ENCODE assay signal across 16 cellular contexts in genomic region chr2:218991674-218992168, GRCh38. TPM values are rescaled to one million over a fixed set of nuclear protein-coding genes. Genes with fewer than 3 reads are reported as not detected.
DNase-seq lines count a peak whose midpoint lies in the region; ATAC-seq, FAIRE-seq and TF ChIP-seq lines count a peak whose summit lies in the region.
"Had no signal": no experiment of that assay in that cellular context is flagged by ENCODE, and none has a peak within 500 bp of the region (broad histone marks: within the 10 kb centered on the region; RNA-seq: fewer than 3 reads in every experiment).

No MANE protein-coding gene starts in this region.

- dilution Hi-C loops in keratinocyte (cut with MboI; ENCODE audit: extremely low pct_ligation_motif_present, low sequenced_read_pairs): no loop called here

- H3K9ac ChIP-seq in K562 (ENCODE audit: insufficient read depth in 1 of 2, low read depth in 2 of 2, low read length in 2 of 2) (no peak overlapping the region), keratinocyte (ENCODE audit: control insufficient read depth, extremely low read depth, insufficient read depth, low read length) (no peak overlapping the region)
- H3K9ac ChIP-seq: BLaER1 treated with 17β-estradiol and CSF1 and Interleukin-3, amounts not matched to agents 10 nM and 100 nM had no signal

- H3K4me1 ChIP-seq in K562 (replicated peaks in 1 of 2; ENCODE audit: control insufficient read depth in 2 of 2, insufficient read depth in 2 of 2, low read length in 2 of 2) (peaks cover 2 to 24% of the 10 kb centered on the region in 2 experiments; a peak in 3 of 5 replicates), keratinocyte (ENCODE audit: control insufficient read depth, extremely low read depth, insufficient read depth, low read length) (peaks cover 8% of the 10 kb centered on the region)

- FAIRE-seq in K562 (lab: Jason Lieb, UNC) (no peak), keratinocyte (lab: Jason Lieb, UNC) (peak; percentile 34)

- no peaks in the 10 kb centered on the region for H3K79me2 ChIP-seq in K562 (ENCODE audit: control insufficient read depth, insufficient read depth, low read length)
- H3K79me2 ChIP-seq in keratinocyte (ENCODE audit: control insufficient read depth, insufficient read depth, low read length): no peaks in the 10 kb centered on the region

- H3K9me3 ChIP-seq in K562 (replicated peaks; ENCODE audit: control insufficient read depth, insufficient read depth, low read depth, low read length) (no peaks in the 10 kb centered on the region), keratinocyte (ENCODE audit: control insufficient read depth, low read depth, low read length) (no peaks in the 10 kb centered on the region)
- H3K9me3 ChIP-seq: BLaER1 treated with 17β-estradiol and CSF1 and Interleukin-3, amounts not matched to agents 10 nM and 100 nM; SJSA1; stomach had no signal

- H3K27ac Mint-ChIP-seq in HFFc6 (no peak overlapping the region), Calu3 (ENCODE audit: unreplicated experiment) (no peak overlapping the region)
- no peak overlapping the region for H3K27ac Mint-ChIP-seq in activated CD8-positive, alpha-beta T cell treated with anti-CD3 and anti-CD28 coated beads, Interleukin-2, amount 10 ng/mL, durations not matched to agents 7 days and 5 days

- WGBS in K562 (ENCODE audit: insufficient coverage, low coverage, missing lambda C conversion rate): 3% methylated on average over 13 of the region's 13 CpGs

- BruUV-seq in K562 (replicated peaks; lab: Mats Ljungman, UMichigan) (no TSS peak), Calu3 (replicated peaks; lab: Mats Ljungman, UMichigan) (no TSS peak)

- H3K4me3 ChIP-seq in AG10803 (ENCODE audit: low read length): no peak overlapping the region
- no peak overlapping the region for H3K4me3 ChIP-seq in K562
- H3K4me3 ChIP-seq in keratinocyte (ENCODE audit: control insufficient read depth in 2 of 3, extremely low read depth in 1 of 3, insufficient read depth in 2 of 3, low read depth in 1 of 3, low read length in 3 of 3): no peak overlapping the region
- H3K4me3 ChIP-seq: BLaER1 treated with 17β-estradiol and CSF1 and Interleukin-3, amounts not matched to agents 10 nM and 100 nM; SJSA1; stomach had no signal

- H3K27ac ChIP-seq in K562 (ENCODE audit: extremely low read depth, low read depth, low read length) (no peak overlapping the region), keratinocyte (ENCODE audit: control insufficient read depth, insufficient read depth, low read length) (no peak overlapping the region)
- H3K27ac ChIP-seq: BLaER1 treated with 17β-estradiol and CSF1 and Interleukin-3, amounts not matched to agents 10 nM and 100 nM; SJSA1; stomach; WERI-Rb-1 had no signal

- POLR2A ChIA-PET in K562 (lab: Yijun Ruan, JAX): interaction anchor here (0.7 to 0.9 kb wide), 2 partner anchors 14 to 15 kb away, joined by 3 read pairs; no protein-coding TSS in a partner anchor
- POLR2A ChIA-PET in activated CD8-positive, alpha-beta T cell treated with anti-CD3 and anti-CD28 coated beads, Interleukin-2, amount 10 ng/mL, durations not matched to agents 7 days and 5 days (lab: Charles Lee): no interaction called here

- TF ChIP-seq POLR2A in K562 (conservative IDR thresholded peaks at IDR 0.05): no peak

- H3K36me3 Mint-ChIP-seq in HFFc6 (ENCODE audit: low read depth): no peaks in the 10 kb centered on the region; the same call in 1 of the 2 replicates
- H3K36me3 Mint-ChIP-seq in Calu3 (ENCODE audit: insufficient read depth, unreplicated experiment): peaks cover 5% of the 10 kb centered on the region
- no peaks in the 10 kb centered on the region for H3K36me3 Mint-ChIP-seq in activated CD8-positive, alpha-beta T cell treated with anti-CD3 and anti-CD28 coated beads, Interleukin-2, amount 10 ng/mL, durations not matched to agents 7 days and 5 days (ENCODE audit: low read depth)

- H3K9me1 ChIP-seq in K562 (ENCODE audit: control insufficient read depth, insufficient read depth, low read length) (no peaks in the 10 kb centered on the region), keratinocyte (ENCODE audit: control insufficient read depth, extremely low read depth, insufficient read depth, low read length) (no peaks in the 10 kb centered on the region)

- H3K27me3 Mint-ChIP-seq in HFFc6 (ENCODE audit: insufficient read depth): peaks cover 67% of the 10 kb centered on the region
- peaks cover 99% of the 10 kb centered on the region for H3K27me3 Mint-ChIP-seq in Calu3 (ENCODE audit: unreplicated experiment)
- H3K27me3 Mint-ChIP-seq in activated CD8-positive, alpha-beta T cell treated with anti-CD3 and anti-CD28 coated beads, Interleukin-2, amount 10 ng/mL, durations not matched to agents 7 days and 5 days (ENCODE audit: low read depth): peaks cover 89% of the 10 kb centered on the region

- no peaks in the 10 kb centered on the region for H3K9me3 Mint-ChIP-seq in HFFc6
- no peaks in the 10 kb centered on the region for H3K9me3 Mint-ChIP-seq in Calu3 (ENCODE audit: low read depth, unreplicated experiment)
- no peaks in the 10 kb centered on the region for H3K9me3 Mint-ChIP-seq in activated CD8-positive, alpha-beta T cell treated with anti-CD3 and anti-CD28 coated beads, Interleukin-2, amount 10 ng/mL, durations not matched to agents 7 days and 5 days (ENCODE audit: insufficient read depth)

- H4K20me1 ChIP-seq in K562 (replicated peaks; ENCODE audit: control insufficient read depth, insufficient read depth, low read length) (no peaks in the 10 kb centered on the region), keratinocyte (ENCODE audit: control insufficient read depth, extremely low read depth, insufficient read depth, low read length) (no peaks in the 10 kb centered on the region)

- no peak for TF ChIP-seq RAD21 in K562 (CRISPR knock-in tag; conservative IDR thresholded peaks at IDR 0.05 in 1 of 2, IDR thresholded peaks at IDR 0.05 in 1 of 2)

- TF ChIP-seq CTCF in AG10803 (conservative IDR thresholded peaks at IDR 0.05; ENCODE audit: low read length) (no peak), HFFc6 (IDR thresholded peaks at IDR 0.05) (no peak), K562 (IDR thresholded peaks at IDR 0.05 in 2 of 3, conservative IDR thresholded peaks at IDR 0.05 in 1 of 3; ENCODE audit: insufficient read depth in 2 of 3, low read depth in 1 of 3, low read length in 3 of 3) (no peak), keratinocyte (optimal IDR thresholded peaks at IDR 0.05 in 1 of 3, IDR thresholded peaks at IDR 0.05 in 1 of 3, conservative IDR thresholded peaks at IDR 0.05 in 1 of 3; ENCODE audit: extremely low read depth in 1 of 3, insufficient read depth in 2 of 3, low read length in 3 of 3) (no peak), Calu3 (IDR thresholded peaks at IDR 0.05; ENCODE audit: unreplicated experiment) (no peak)

- no peak overlapping the region for H3K4me3 Mint-ChIP-seq in HFFc6
- H3K4me3 Mint-ChIP-seq in Calu3 (ENCODE audit: low read depth, unreplicated experiment): no peak overlapping the region
- no peak overlapping the region for H3K4me3 Mint-ChIP-seq in activated CD8-positive, alpha-beta T cell treated with anti-CD3 and anti-CD28 coated beads, Interleukin-2, amount 10 ng/mL, durations not matched to agents 7 days and 5 days

- ATAC-seq in K562: no peak
- no peak for ATAC-seq in activated CD8-positive, alpha-beta T cell treated with anti-CD3 and anti-CD28 coated beads, Interleukin-2, amount 10 ng/mL, durations not matched to agents 7 days and 5 days

- CTCF ChIA-PET in K562 (lab: Yijun Ruan, JAX; ENCODE audit: low intra/inter-chr PET ratio): no interaction called here
- CTCF ChIA-PET in Calu3 (lab: Charles Lee): no interaction called here
- CTCF ChIA-PET in activated CD8-positive, alpha-beta T cell treated with anti-CD3 and anti-CD28 coated beads, Interleukin-2, amount 10 ng/mL, durations not matched to agents 7 days and 5 days (lab: Charles Lee): interaction anchor here (1.2 to 2.4 kb wide), 2 partner anchors 11 to 38 kb away, joined by 4 to 7 read pairs; no protein-coding TSS in a partner anchor

- H3K4me1 Mint-ChIP-seq in HFFc6 (ENCODE audit: low read depth): peaks cover 8% of the 10 kb centered on the region; the same call in 1 of the 2 replicates
- H3K4me1 Mint-ChIP-seq in Calu3 (ENCODE audit: low read depth, unreplicated experiment): no peaks in the 10 kb centered on the region
- peaks cover 8% of the 10 kb centered on the region for H3K4me1 Mint-ChIP-seq in activated CD8-positive, alpha-beta T cell treated with anti-CD3 and anti-CD28 coated beads, Interleukin-2, amount 10 ng/mL, durations not matched to agents 7 days and 5 days (ENCODE audit: low read depth)

- H3K36me3 ChIP-seq in K562 (ENCODE audit: control insufficient read depth, insufficient read depth, low read length): no peaks in the 10 kb centered on the region
- H3K36me3 ChIP-seq in keratinocyte (ENCODE audit: control insufficient read depth in 2 of 2, extremely low read depth in 1 of 2, insufficient read depth in 2 of 2, low read length in 2 of 2): no peaks in the 10 kb centered on the region
- H3K36me3 ChIP-seq: BLaER1 treated with 17β-estradiol and CSF1 and Interleukin-3, amounts not matched to agents 10 nM and 100 nM; SJSA1; stomach; WERI-Rb-1 had no signal

- H3K27me3 ChIP-seq in K562 (ENCODE audit: control insufficient read depth in 2 of 2, insufficient read depth in 2 of 2, low read length in 2 of 2) (peaks cover 0 to 39% of the 10 kb centered on the region in 2 experiments; a peak in 3 of 5 replicates), keratinocyte (ENCODE audit: control insufficient read depth, extremely low read depth, insufficient read depth, low read length) (peaks cover 97% of the 10 kb centered on the region)

- intact Hi-C loops in K562 (cut with micrococcal nuclease): loop anchor here (5.0 kb wide), 1 partner anchor 66 kb away; no protein-coding TSS in a partner anchor
- intact Hi-C loops in Calu3 (cut with micrococcal nuclease; ENCODE audit: unreplicated experiment): no loop called here

- TF ChIP-seq EP300 in K562 (IDR thresholded peaks at IDR 0.05; ENCODE audit: low read length): no peak

- no peak overlapping the region for H2AFZ ChIP-seq in K562 (ENCODE audit: low read depth, low read length)
- H2AFZ ChIP-seq in keratinocyte (ENCODE audit: control insufficient read depth, low read length): no peak overlapping the region

- H3K4me2 ChIP-seq in K562 (ENCODE audit: insufficient read depth, low read length): no peak overlapping the region
- H3K4me2 ChIP-seq in keratinocyte (ENCODE audit: control insufficient read depth, extremely low read depth, insufficient read depth, low read depth, low read length): no peak overlapping the region
- H3K4me2 ChIP-seq: BLaER1 treated with 17β-estradiol and CSF1 and Interleukin-3, amounts not matched to agents 10 nM and 100 nM had no signal

- in situ Hi-C loops in K562 (cut with MboI): no loop called here

- DNase-seq in AG10803 (ENCODE audit: low read depth): peak; percentile 29
- peak; percentile 44 for DNase-seq in HFFc6
- DNase-seq in K562 (ENCODE audit: extremely low read depth in 1 of 4, low spot score in 3 of 4): peak; percentile 16 to 49 (median 40)
- DNase-seq in keratinocyte (ENCODE audit: low read depth, low spot score): no peak
- no peak for DNase-seq in DMS 273 treated with DMSO at 0.1 percent for 48 hours (lab: John Stamatoyannopoulos, UW)
- DNase-seq in Calu3: no peak
- DNase-seq in activated CD8-positive, alpha-beta T cell treated with anti-CD3 and anti-CD28 coated beads, Interleukin-2, amount 10 ng/mL, durations not matched to agents 7 days and 5 days: no peak
- no peak for DNase-seq in MV-4-11 (lab: John Stamatoyannopoulos, UW)
- DNase-seq: activated CD8-positive, alpha-beta memory T cell treated with anti-CD3 and anti-CD28 coated beads, Interleukin-2, amount 50 U/mL, for 48 hours; effector CD4-positive, alpha-beta T cell; NCI-H1092 treated with DMSO at 0.1 percent for 48 hours; NCI-H524; stomach; WERI-Rb-1 had no signal

RNA-seq across cellular contexts. Expression of gene CRYBA2, which starts 1.5 kb away (rescaled TPM):
- not detected for total RNA-seq in HFFc6 (2021; fragmentation: NEBNext Ultra II Directional; extraction: Animal tissue kit (Norgen Biotek cat#: 25700))
- 1.6 TPM in 1 of 2 replicates, not detected in the other for total RNA-seq in K562 (2011; cell fraction: chromatin; rRNA removed; ENCODE audit: low replicate concordance)
- 1.0 TPM in 1 of 2 replicates, not detected in the other for total RNA-seq in K562 (2011; cell fraction: nucleolus; rRNA removed)
- total RNA-seq in K562 (2011; cell fraction: nucleoplasm; rRNA removed): 0.81 TPM in 1 of 2 replicates, not detected in the other
- total RNA-seq in K562 (2014; rRNA removed) (0.73 TPM in 1 of 2 replicates, not detected in the other), K562 (2014; rRNA removed; fragmentation: Illumina TruSeq; extraction: Trizol) (not detected in 2 replicates), K562 (2015; rRNA removed; fragmentation: Illumina TruSeq; extraction: Trizol) (0.72 and 0.75 TPM in 2 replicates), K562 (2021) (0.51 and 0.81 TPM in 2 replicates), Calu3 (2022) (not detected in 2 replicates)
- polyA plus RNA-seq in K562 (2011; rRNA removed) (0.23 and 1.8 TPM in 2 replicates), K562 (2014; fragmentation: Illumina TruSeq; extraction: Trizol) (not detected in 2 replicates), K562 (2014; fragmentation: Nextera tagmentation; extraction: Ambion mirVana) (under 1 TPM in 1 of 2 experiments, not detected in 1; 0.11 TPM), K562 (2014; rRNA removed) (not detected in 2 replicates), keratinocyte (not detected in 3 replicates)
- polyA plus RNA-seq in K562 (2011; cell fraction: cytosol; rRNA removed): 0.62 and 9.2 TPM in 2 replicates
- polyA plus RNA-seq in K562 (2011; cell fraction: nucleus; rRNA removed): 1.7 and 14.2 TPM in 2 replicates
- polyA plus RNA-seq in K562 (2012): 0.75 and 1.6 TPM in 2 replicates
- 0.91 TPM in 1 of 2 replicates, not detected in the other for polyA minus RNA-seq in K562 (2011; rRNA and poly(A)+ RNA removed)
- polyA minus RNA-seq in K562 (2011; cell fraction: cytosol; rRNA and poly(A)+ RNA removed): 2.6 TPM in 1 of 2 replicates, not detected in the other
- 0.67 TPM in 1 of 2 replicates, not detected in the other for polyA minus RNA-seq in K562 (2011; cell fraction: nucleus; rRNA and poly(A)+ RNA removed)
- not detected for polyA plus RNA-seq in keratinocyte (2011; ENCODE audit: low read depth)
- polyA plus RNA-seq in keratinocyte (2011; cell fraction: cytosol; rRNA removed): not detected in 2 replicates
- not detected in 2 replicates for polyA plus RNA-seq in keratinocyte (2011; cell fraction: nucleus; rRNA removed)
- polyA plus RNA-seq in keratinocyte (2012; ENCODE audit: low replicate concordance): not detected in 2 replicates
- polyA minus RNA-seq in keratinocyte: not detected in 3 replicates
- polyA minus RNA-seq in keratinocyte (2011; cell fraction: cytosol; rRNA and poly(A)+ RNA removed): not detected
- polyA minus RNA-seq in keratinocyte (2011; cell fraction: nucleus; rRNA and poly(A)+ RNA removed): not detected in 2 replicates
- not detected for total RNA-seq in activated CD8-positive, alpha-beta T cell treated with anti-CD3 and anti-CD28 coated beads, Interleukin-2, amount 10 ng/mL, durations not matched to agents 7 days and 5 days
- total RNA-seq: SJSA1 had no signal

RNA-seq across cellular contexts. Expression of gene FEV, which starts 6.7 kb away (rescaled TPM):
- total RNA-seq in HFFc6 (2021; fragmentation: NEBNext Ultra II Directional; extraction: Animal tissue kit (Norgen Biotek cat#: 25700)): not detected
- total RNA-seq in K562 (2011; cell fraction: chromatin; rRNA removed; ENCODE audit: low replicate concordance): 0.51 TPM in 1 of 2 replicates, not detected in the other
- 0.17 TPM in 1 of 2 replicates, not detected in the other for total RNA-seq in K562 (2011; cell fraction: nucleolus; rRNA removed)
- 0.38 TPM in 1 of 2 replicates, not detected in the other for total RNA-seq in K562 (2011; cell fraction: nucleoplasm; rRNA removed)
- total RNA-seq in K562 (2014; rRNA removed): 0.45 and 0.57 TPM in 2 replicates
- 0.29 TPM in 1 of 2 replicates, not detected in the other for total RNA-seq in K562 (2014; rRNA removed; fragmentation: Illumina TruSeq; extraction: Trizol)
- 0.36 and 0.49 TPM in 2 replicates for total RNA-seq in K562 (2015; rRNA removed; fragmentation: Illumina TruSeq; extraction: Trizol)
- total RNA-seq in K562 (2021): 1.6 and 2.4 TPM in 2 replicates
- 1.1 TPM in 2 replicates for polyA plus RNA-seq in K562 (2011; rRNA removed)
- 1.0 and 5.2 TPM in 2 replicates for polyA plus RNA-seq in K562 (2011; cell fraction: cytosol; rRNA removed)
- polyA plus RNA-seq in K562 (2011; cell fraction: nucleus; rRNA removed): 1.5 and 5.2 TPM in 2 replicates
- 5.2 and 7.5 TPM in 2 replicates for polyA plus RNA-seq in K562 (2012)
- polyA plus RNA-seq in K562 (2014; fragmentation: Illumina TruSeq; extraction: Trizol): 0.79 and 0.83 TPM in 2 replicates
- under 1 TPM; 0.08 to 0.14 TPM for polyA plus RNA-seq in K562 (2014; fragmentation: Nextera tagmentation; extraction: Ambion mirVana)
- 0.78 and 1.7 TPM in 2 replicates for polyA plus RNA-seq in K562 (2014; rRNA removed)
- 0.27 and 0.81 TPM in 2 replicates for polyA minus RNA-seq in K562 (2011; rRNA and poly(A)+ RNA removed)
- 2.3 and 4.0 TPM in 2 replicates for polyA minus RNA-seq in K562 (2011; cell fraction: cytosol; rRNA and poly(A)+ RNA removed)
- polyA minus RNA-seq in K562 (2011; cell fraction: nucleus; rRNA and poly(A)+ RNA removed): 0.33 and 0.94 TPM in 2 replicates
- not detected in 3 replicates for polyA plus RNA-seq in keratinocyte
- not detected for polyA plus RNA-seq in keratinocyte (2011; ENCODE audit: low read depth)
- polyA plus RNA-seq in keratinocyte (2011; cell fraction: cytosol; rRNA removed): not detected in 2 replicates
- polyA plus RNA-seq in keratinocyte (2011; cell fraction: nucleus; rRNA removed): not detected in 2 replicates
- not detected in 2 replicates for polyA plus RNA-seq in keratinocyte (2012; ENCODE audit: low replicate concordance)
- not detected in 3 replicates for polyA minus RNA-seq in keratinocyte
- polyA minus RNA-seq in keratinocyte (2011; cell fraction: cytosol; rRNA and poly(A)+ RNA removed): not detected
- not detected in 2 replicates for polyA minus RNA-seq in keratinocyte (2011; cell fraction: nucleus; rRNA and poly(A)+ RNA removed)
- not detected in 2 replicates for total RNA-seq in Calu3 (2022)
- not detected for total RNA-seq in activated CD8-positive, alpha-beta T cell treated with anti-CD3 and anti-CD28 coated beads, Interleukin-2, amount 10 ng/mL, durations not matched to agents 7 days and 5 days
- total RNA-seq: SJSA1 had no signal

RNA-seq across cellular contexts. Expression of gene CDK5R2, which starts 32.3 kb away (rescaled TPM):
- under 1 TPM in 4 of 6 experiments, not detected in 2; 0.07 to 0.15 (median 0.08) TPM for total RNA-seq in HFFc6 (2021; fragmentation: NEBNext Ultra II Directional; extraction: Animal tissue kit (Norgen Biotek cat#: 25700))
- 0.12 TPM in 1 of 2 replicates, not detected in the other for total RNA-seq in K562 (2011; cell fraction: chromatin; rRNA removed; ENCODE audit: low replicate concordance)
- total RNA-seq in K562 (2011; cell fraction: nucleolus; rRNA removed): not detected in 2 replicates
- 0.22 and 0.38 TPM in 2 replicates for total RNA-seq in K562 (2011; cell fraction: nucleoplasm; rRNA removed)
- total RNA-seq in K562 (2014; rRNA removed): not detected in 2 replicates
- not detected in 2 replicates for total RNA-seq in K562 (2014; rRNA removed; fragmentation: Illumina TruSeq; extraction: Trizol)
- not detected in 2 replicates for total RNA-seq in K562 (2015; rRNA removed; fragmentation: Illumina TruSeq; extraction: Trizol)
- total RNA-seq in K562 (2021): 0.09 TPM in 1 of 2 replicates, not detected in the other
- polyA plus RNA-seq in K562 (2011; rRNA removed): not detected in 2 replicates
- 0.03 and 0.04 TPM in 2 replicates for polyA plus RNA-seq in K562 (2011; cell fraction: cytosol; rRNA removed)
- 0.08 and 0.17 TPM in 2 replicates for polyA plus RNA-seq in K562 (2011; cell fraction: nucleus; rRNA removed)
- 0.03 and 0.08 TPM in 2 replicates for polyA plus RNA-seq in K562 (2012)
- polyA plus RNA-seq in K562 (2014; fragmentation: Illumina TruSeq; extraction: Trizol): not detected in 2 replicates
- not detected for polyA plus RNA-seq in K562 (2014; fragmentation: Nextera tagmentation; extraction: Ambion mirVana)
- not detected in 2 replicates for polyA plus RNA-seq in K562 (2014; rRNA removed)
- 0.09 and 0.11 TPM in 2 replicates for polyA minus RNA-seq in K562 (2011; rRNA and poly(A)+ RNA removed)
- polyA minus RNA-seq in K562 (2011; cell fraction: cytosol; rRNA and poly(A)+ RNA removed): not detected in 2 replicates
- 0.13 and 0.22 TPM in 2 replicates for polyA minus RNA-seq in K562 (2011; cell fraction: nucleus; rRNA and poly(A)+ RNA removed)
- 0.03 TPM in 2 of 3 replicates, not detected in the other for polyA plus RNA-seq in keratinocyte
- not detected for polyA plus RNA-seq in keratinocyte (2011; ENCODE audit: low read depth)
- 0.04 and 0.08 TPM in 2 replicates for polyA plus RNA-seq in keratinocyte (2011; cell fraction: cytosol; rRNA removed)
- polyA plus RNA-seq in keratinocyte (2011; cell fraction: nucleus; rRNA removed): 0.08 and 0.12 TPM in 2 replicates
- polyA plus RNA-seq in keratinocyte (2012; ENCODE audit: low replicate concordance): 0.08 TPM in 1 of 2 replicates, not detected in the other
- polyA minus RNA-seq in keratinocyte: 0.30 TPM in 1 of 3 replicates, not detected in the others
- not detected for polyA minus RNA-seq in keratinocyte (2011; cell fraction: cytosol; rRNA and poly(A)+ RNA removed)
- polyA minus RNA-seq in keratinocyte (2011; cell fraction: nucleus; rRNA and poly(A)+ RNA removed): not detected in 2 replicates
- 0.59 and 0.86 TPM in 2 replicates for total RNA-seq in Calu3 (2022)
- not detected for total RNA-seq in activated CD8-positive, alpha-beta T cell treated with anti-CD3 and anti-CD28 coated beads, Interleukin-2, amount 10 ng/mL, durations not matched to agents 7 days and 5 days
- total RNA-seq: SJSA1 had no signal

RNA-seq across cellular contexts. Expression of gene CFAP65, which starts 49.6 kb away (rescaled TPM):
- not detected for total RNA-seq in HFFc6 (2021; fragmentation: NEBNext Ultra II Directional; extraction: Animal tissue kit (Norgen Biotek cat#: 25700))
- 0.25 TPM in 1 of 2 replicates, not detected in the other for total RNA-seq in K562 (2011; cell fraction: chromatin; rRNA removed; ENCODE audit: low replicate concordance)
- total RNA-seq in K562 (2011; cell fraction: nucleolus; rRNA removed): not detected in 2 replicates
- not detected in 2 replicates for total RNA-seq in K562 (2011; cell fraction: nucleoplasm; rRNA removed)
- total RNA-seq in K562 (2014; rRNA removed) (not detected in 2 replicates), K562 (2014; rRNA removed; fragmentation: Illumina TruSeq; extraction: Trizol) (not detected in 2 replicates), K562 (2015; rRNA removed; fragmentation: Illumina TruSeq; extraction: Trizol) (not detected in 2 replicates), K562 (2021) (not detected in 2 replicates), Calu3 (2022) (0.68 and 1.3 TPM in 2 replicates)
- polyA plus RNA-seq in K562 (2011; rRNA removed) (not detected in 2 replicates), K562 (2014; fragmentation: Illumina TruSeq; extraction: Trizol) (not detected in 2 replicates), K562 (2014; fragmentation: Nextera tagmentation; extraction: Ambion mirVana) (not detected), K562 (2014; rRNA removed) (not detected in 2 replicates), keratinocyte (not detected in 3 replicates)
- polyA plus RNA-seq in K562 (2011; cell fraction: cytosol; rRNA removed): not detected in 2 replicates
- not detected in 2 replicates for polyA plus RNA-seq in K562 (2011; cell fraction: nucleus; rRNA removed)
- polyA plus RNA-seq in K562 (2012): 0.03 TPM in 1 of 2 replicates, not detected in the other
- polyA minus RNA-seq in K562 (2011; rRNA and poly(A)+ RNA removed): not detected in 2 replicates
- not detected in 2 replicates for polyA minus RNA-seq in K562 (2011; cell fraction: cytosol; rRNA and poly(A)+ RNA removed)
- polyA minus RNA-seq in K562 (2011; cell fraction: nucleus; rRNA and poly(A)+ RNA removed): not detected in 2 replicates
- not detected for polyA plus RNA-seq in keratinocyte (2011; ENCODE audit: low read depth)
- not detected in 2 replicates for polyA plus RNA-seq in keratinocyte (2011; cell fraction: cytosol; rRNA removed)
- polyA plus RNA-seq in keratinocyte (2011; cell fraction: nucleus; rRNA removed): 0.05 and 0.37 TPM in 2 replicates
- polyA plus RNA-seq in keratinocyte (2012; ENCODE audit: low replicate concordance): not detected in 2 replicates
- polyA minus RNA-seq in keratinocyte: not detected in 3 replicates
- not detected for polyA minus RNA-seq in keratinocyte (2011; cell fraction: cytosol; rRNA and poly(A)+ RNA removed)
- polyA minus RNA-seq in keratinocyte (2011; cell fraction: nucleus; rRNA and poly(A)+ RNA removed): not detected in 2 replicates
- not detected for total RNA-seq in activated CD8-positive, alpha-beta T cell treated with anti-CD3 and anti-CD28 coated beads, Interleukin-2, amount 10 ng/mL, durations not matched to agents 7 days and 5 days
- total RNA-seq: SJSA1 had no signal

Comparison
In these comparisons a context has a peak if more than half of its experiments do, and no peak if none do; other contexts are left out.
1. DNase-seq: peak in AG10803 (single experiment), HFFc6 (single experiment) and K562 (4 of 4); none in keratinocyte (single experiment), DMS 273 treated with DMSO at 0.1 percent for 48 hours (single experiment), Calu3 (single experiment), activated CD8-positive, alpha-beta T cell treated with anti-CD3 and anti-CD28 coated beads, Interleukin-2, amount 10 ng/mL, durations not matched to agents 7 days and 5 days (single experiment) and MV-4-11 (single experiment).